Comparison of ENCODE assay signal across 12 cellular contexts in genomic region chr9:98099346-98099745, GRCh38. TPM values are rescaled to one million over a fixed set of nuclear protein-coding genes. Genes with fewer than 3 reads are reported as not detected.
A peak's percentile ranks its signal among the peaks of the same experiment; 100 is the strongest.
DNase-seq lines count a peak whose midpoint lies in the region; ATAC-seq and TF ChIP-seq lines count a peak whose summit lies in the region.
"Had no signal": no experiment of that assay in that cellular context is flagged by ENCODE, and none has a peak within 500 bp of the region (broad histone marks: within the 10 kb centered on the region; RNA-seq: fewer than 3 reads in every experiment).

No MANE protein-coding gene starts in this region.

- H3K27ac ChIP-seq in Karpas-422 (ENCODE audit: low read length) = peak overlapping the region; percentile 92
- H3K27ac ChIP-seq in prostate gland = peak overlapping the region; percentile 58 to 79
- H3K27ac ChIP-seq in esophagus muscularis mucosa (replicated peaks in 1 of 4) = no peak overlapping the region
- H3K27ac ChIP-seq: gastroesophageal sphincter, parathyroid adenoma had no signal

- TF ChIP-seq EP300 in esophagus muscularis mucosa (IDR thresholded peaks at IDR 0.05) = no peak

- H3K36me3 Mint-ChIP-seq in activated CD8-positive, alpha-beta memory T cell treated with anti-CD3 and anti-CD28 coated beads, Interleukin-2, amount 10 ng/mL, durations not matched to agents 7 days and 5 days = peaks cover 66% of the 10 kb centered on the region
- peaks cover 35% of the 10 kb centered on the region for H3K36me3 Mint-ChIP-seq in activated naive CD8-positive, alpha-beta T cell treated with anti-CD3 and anti-CD28 coated beads for 36 hours

- CTCF ChIA-PET in activated CD8-positive, alpha-beta memory T cell treated with anti-CD3 and anti-CD28 coated beads, Interleukin-2, amount 10 ng/mL, durations not matched to agents 7 days and 5 days (lab: Charles Lee) = no interaction called here

- H3K27ac Mint-ChIP-seq in activated CD8-positive, alpha-beta memory T cell treated with anti-CD3 and anti-CD28 coated beads, Interleukin-2, amount 10 ng/mL, durations not matched to agents 7 days and 5 days = peak overlapping the region; percentile 99
- peak overlapping the region; percentile 87 for H3K27ac Mint-ChIP-seq in activated naive CD8-positive, alpha-beta T cell treated with anti-CD3 and anti-CD28 coated beads for 36 hours

- H3K4me3 ChIP-seq in Karpas-422 (ENCODE audit: low read length) (no peak overlapping the region), prostate gland (no peak overlapping the region), esophagus muscularis mucosa (no peak overlapping the region)
- H3K4me3 ChIP-seq: gastroesophageal sphincter had no signal

- TF ChIP-seq POLR2A in prostate gland (IDR thresholded peaks at IDR 0.05) = no peak
- TF ChIP-seq POLR2A in esophagus muscularis mucosa (IDR thresholded peaks at IDR 0.05; ENCODE audit: low read depth) = no peak

- no peaks in the 10 kb centered on the region for H3K27me3 Mint-ChIP-seq in activated CD8-positive, alpha-beta memory T cell treated with anti-CD3 and anti-CD28 coated beads, Interleukin-2, amount 10 ng/mL, durations not matched to agents 7 days and 5 days
- no peaks in the 10 kb centered on the region for H3K27me3 Mint-ChIP-seq in activated naive CD8-positive, alpha-beta T cell treated with anti-CD3 and anti-CD28 coated beads for 36 hours

- DNase-seq in activated CD8-positive, alpha-beta memory T cell treated with anti-CD3 and anti-CD28 coated beads, Interleukin-2, amount 10 ng/mL, durations not matched to agents 7 days and 5 days = no peak
- DNase-seq in activated CD8-positive, alpha-beta memory T cell treated with anti-CD3 and anti-CD28 coated beads for 24 hours = no peak
- DNase-seq in Karpas-422 (no peak), prostate gland (ENCODE audit: low spot score) (no peak), HuH-7 (ENCODE audit: low spot score) (no peak), SKM-1 (lab: John Stamatoyannopoulos, UW; ENCODE audit: unreplicated experiment) (no peak), esophagus muscularis mucosa (ENCODE audit: extremely low spot score) (no peak)
- DNase-seq in activated naive CD8-positive, alpha-beta T cell treated with anti-CD3 and anti-CD28 coated beads for 36 hours = no peak
- DNase-seq: NCI-H1694 treated with DMSO at 0.1 percent for 48 hours; stimulated activated CD4-positive, alpha-beta T cell treated with anti-CD3 and anti-CD28 coated beads, Interleukin-12 subunit alpha, Interleukin-12 subunit beta, amount 100 ng/mL, for 4 hours had no signal

- H4K20me1 ChIP-seq in Karpas-422 (ENCODE audit: insufficient read depth, low read depth, low read length) = no peaks in the 10 kb centered on the region

- H3K9ac ChIP-seq in Karpas-422 (ENCODE audit: low read length) = no peak overlapping the region
- H3K9ac ChIP-seq: parathyroid adenoma had no signal

- H3K36me3 ChIP-seq in Karpas-422 (ENCODE audit: insufficient read depth, low read length) = peaks cover 17% of the 10 kb centered on the region; the same call in 1 of the 2 replicates
- H3K36me3 ChIP-seq in prostate gland = no peaks in the 10 kb centered on the region
- H3K36me3 ChIP-seq in esophagus muscularis mucosa = peaks cover 4 to 39% (median 8%) of the 10 kb centered on the region in 4 donors

- no peaks in the 10 kb centered on the region for H3K9me3 Mint-ChIP-seq in activated CD8-positive, alpha-beta memory T cell treated with anti-CD3 and anti-CD28 coated beads, Interleukin-2, amount 10 ng/mL, durations not matched to agents 7 days and 5 days (ENCODE audit: low read depth)
- no peaks in the 10 kb centered on the region for H3K9me3 Mint-ChIP-seq in activated naive CD8-positive, alpha-beta T cell treated with anti-CD3 and anti-CD28 coated beads for 36 hours

- H3K4me1 ChIP-seq in Karpas-422 (ENCODE audit: low read length) (peaks cover 52% of the 10 kb centered on the region), prostate gland (replicated peaks) (peaks cover 24% of the 10 kb centered on the region), esophagus muscularis mucosa (no peaks in the 10 kb centered on the region)
- H3K4me1 ChIP-seq: gastroesophageal sphincter, parathyroid adenoma had no signal

- ATAC-seq in activated CD8-positive, alpha-beta memory T cell treated with anti-CD3 and anti-CD28 coated beads, Interleukin-2, amount 10 ng/mL, durations not matched to agents 7 days and 5 days = no peak
- ATAC-seq: gastroesophageal sphincter had no signal

- H3K27me3 ChIP-seq in Karpas-422 (ENCODE audit: low read length) = no peaks in the 10 kb centered on the region
- no peaks in the 10 kb centered on the region for H3K27me3 ChIP-seq in prostate gland (replicated peaks; ENCODE audit: insufficient read depth)
- H3K27me3 ChIP-seq in esophagus muscularis mucosa = peaks cover 0 to 11% (median 0%) of the 10 kb centered on the region in 4 donors

- intact Hi-C loops in prostate gland (cut with DNase I) (no loop called here), esophagus muscularis mucosa (cut with DNase I) (no loop called here)

- no peaks in the 10 kb centered on the region for H3K9me2 ChIP-seq in Karpas-422 (replicated peaks; ENCODE audit: insufficient read depth, low read length)

- H3K4me3 Mint-ChIP-seq in activated CD8-positive, alpha-beta memory T cell treated with anti-CD3 and anti-CD28 coated beads, Interleukin-2, amount 10 ng/mL, durations not matched to agents 7 days and 5 days = no peak overlapping the region
- no peak overlapping the region for H3K4me3 Mint-ChIP-seq in activated naive CD8-positive, alpha-beta T cell treated with anti-CD3 and anti-CD28 coated beads for 36 hours

- TF ChIP-seq CTCF in prostate gland (IDR thresholded peaks at IDR 0.05) (no peak), esophagus muscularis mucosa (IDR thresholded peaks at IDR 0.05) (no peak)

- H3K9me3 ChIP-seq in Karpas-422 (ENCODE audit: low read length) = no peaks in the 10 kb centered on the region
- H3K9me3 ChIP-seq in prostate gland = no peaks in the 10 kb centered on the region
- no peaks in the 10 kb centered on the region for H3K9me3 ChIP-seq in esophagus muscularis mucosa
- H3K9me3 ChIP-seq: gastroesophageal sphincter had no signal

- H3K4me1 Mint-ChIP-seq in activated CD8-positive, alpha-beta memory T cell treated with anti-CD3 and anti-CD28 coated beads, Interleukin-2, amount 10 ng/mL, durations not matched to agents 7 days and 5 days = peaks cover 65% of the 10 kb centered on the region
- H3K4me1 Mint-ChIP-seq in activated naive CD8-positive, alpha-beta T cell treated with anti-CD3 and anti-CD28 coated beads for 36 hours = peaks cover 53% of the 10 kb centered on the region

- H3K4me2 ChIP-seq in Karpas-422 (ENCODE audit: low read depth, low read length, poor library complexity, severe bottlenecking) = no peak overlapping the region

- WGBS in prostate gland = 93% methylated on average over 2 of the region's 2 CpGs
- 100% methylated on average over 2 of the region's 2 CpGs for WGBS in esophagus muscularis mucosa

- no peak overlapping the region for H2AFZ ChIP-seq in Karpas-422 (ENCODE audit: low read length)
- H2AFZ ChIP-seq: parathyroid adenoma had no signal

- 0 out of 2 replicates have a peak, but pooled peaks cover 3% of the 10 kb centered on the region for H3K79me2 ChIP-seq in Karpas-422 (ENCODE audit: low read length)
- H3K79me2 ChIP-seq: parathyroid adenoma had no signal

RNA-seq across cellular contexts. Expression of gene TRIM14, which starts 19.7 kb away (rescaled TPM):
- 100 to 1,000 TPM in 1 of 2 experiments, 10 to 100 TPM in 1; 84.6 to 128 TPM for total RNA-seq in activated CD8-positive, alpha-beta memory T cell treated with anti-CD3 and anti-CD28 coated beads, Interleukin-2, amount 10 ng/mL, durations not matched to agents 7 days and 5 days
- 17.5 and 18.3 TPM in 2 replicates for total RNA-seq in Karpas-422 (2014; rRNA removed; shearing (Covaris generic); ENCODE audit: low replicate concordance)
- 10 to 100 TPM; 45.2 to 47.4 TPM for total RNA-seq in activated naive CD8-positive, alpha-beta T cell treated with anti-CD3 and anti-CD28 coated beads for 36 hours
- total RNA-seq in prostate gland = 10 to 100 TPM; 23.4 to 24.3 TPM
- total RNA-seq in esophagus muscularis mucosa = 10 to 100 TPM in 2 of 4 donors, 1 to 10 TPM in 2; 6.1 to 14.9 (median 11.2) TPM

RNA-seq across cellular contexts. Expression of gene NANS, which starts 42.8 kb away (rescaled TPM):
- 10 to 100 TPM; 35.5 to 47.8 TPM for total RNA-seq in activated CD8-positive, alpha-beta memory T cell treated with anti-CD3 and anti-CD28 coated beads, Interleukin-2, amount 10 ng/mL, durations not matched to agents 7 days and 5 days
- 77.9 and 135 TPM in 2 replicates for total RNA-seq in Karpas-422 (2014; rRNA removed; shearing (Covaris generic); ENCODE audit: low replicate concordance)
- 10 to 100 TPM; 46.1 to 47.4 TPM for total RNA-seq in activated naive CD8-positive, alpha-beta T cell treated with anti-CD3 and anti-CD28 coated beads for 36 hours
- total RNA-seq in prostate gland = 100 to 1,000 TPM; 160 to 318 TPM
- 10 to 100 TPM; 25.3 to 54.7 (median 37.3) TPM for total RNA-seq in esophagus muscularis mucosa

Comparison
In these comparisons a context has a peak if more than half of its experiments do, and no peak if none do; other contexts are left out.
1. H3K27ac ChIP-seq: peak in Karpas-422 (single experiment) and prostate gland (2 of 2); none in esophagus muscularis mucosa (0 of 4).